1 cellular context compared by ENCODE assay signal in the genomic region with DNA sequence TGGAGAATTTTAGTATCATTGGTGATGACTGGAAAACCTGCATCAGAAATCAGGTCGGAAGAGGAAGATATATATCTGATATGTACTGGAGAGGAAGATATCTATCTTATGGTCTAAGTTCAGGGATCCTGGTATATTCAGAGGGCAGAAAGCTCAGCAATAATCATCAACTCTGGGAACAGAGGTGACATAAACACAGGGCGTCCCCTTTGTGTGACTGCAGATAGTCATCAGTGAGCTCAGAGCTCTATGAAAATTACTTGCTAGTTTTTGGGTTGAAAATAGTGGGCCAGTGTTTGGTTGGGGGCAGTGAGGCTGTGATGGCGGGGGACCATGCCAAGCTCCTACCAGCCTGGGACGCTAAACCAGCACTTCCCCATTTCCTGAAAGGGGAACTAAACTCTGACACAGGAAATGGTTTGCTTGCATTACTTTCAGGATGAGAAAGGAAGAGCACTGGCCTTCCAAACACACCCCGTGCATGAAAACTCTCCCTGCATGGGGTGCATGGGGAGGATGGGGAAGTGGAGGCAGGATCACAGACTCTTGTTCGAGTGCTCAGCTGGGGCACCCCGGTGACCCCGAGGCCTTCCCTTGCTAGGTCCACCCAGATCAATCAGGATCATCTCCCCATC.
TF ChIP-seq lines count a peak whose summit lies in the region.

No MANE protein-coding gene starts in this region.

TF ChIP-seq in H1, 55 proteins besides CTCF, POLR2A, EP300 and RAD21:
- no peak for TF ChIP-seq FOSL1 (IDR thresholded peaks at IDR 0.05; ENCODE audit: insufficient read depth, low read depth, low read length)
- TF ChIP-seq ZNF274 (IDR thresholded peaks at IDR 0.05; ENCODE audit: borderline replicate concordance, extremely low read depth, low read length): no peak
- no peak for TF ChIP-seq ASH2L (IDR thresholded peaks at IDR 0.05; ENCODE audit: low read length)
- TF ChIP-seq BCL11A (IDR thresholded peaks at IDR 0.05; ENCODE audit: low read depth in 2 of 2, low read length in 2 of 2): no peak
- no peak for TF ChIP-seq SUZ12 (IDR thresholded peaks at IDR 0.05; ENCODE audit: low read length)
- no peak for TF ChIP-seq TAF7 (optimal IDR thresholded peaks at IDR 0.05; ENCODE audit: borderline replicate concordance, low read depth, low read length)
- TF ChIP-seq POLR2AphosphoS5 (IDR thresholded peaks at IDR 0.05; ENCODE audit: low read depth, low read length): no peak
- TF ChIP-seq TBP (IDR thresholded peaks at IDR 0.05; ENCODE audit: low read depth, low read length): no peak
- TF ChIP-seq SRF (IDR thresholded peaks at IDR 0.05; ENCODE audit: low read depth, low read length): no peak
- TF ChIP-seq SP4 (IDR thresholded peaks at IDR 0.05; ENCODE audit: low read length): no peak
- no peak for TF ChIP-seq SP1 (IDR thresholded peaks at IDR 0.05; ENCODE audit: low read depth, low read length)
- TF ChIP-seq SAP30 (IDR thresholded peaks at IDR 0.05; ENCODE audit: insufficient read depth, insufficient replicate concordance, low read length): no peak
- TF ChIP-seq TAF1 (IDR thresholded peaks at IDR 0.05; ENCODE audit: low read depth, low read length): no peak
- TF ChIP-seq, protein P1, sequence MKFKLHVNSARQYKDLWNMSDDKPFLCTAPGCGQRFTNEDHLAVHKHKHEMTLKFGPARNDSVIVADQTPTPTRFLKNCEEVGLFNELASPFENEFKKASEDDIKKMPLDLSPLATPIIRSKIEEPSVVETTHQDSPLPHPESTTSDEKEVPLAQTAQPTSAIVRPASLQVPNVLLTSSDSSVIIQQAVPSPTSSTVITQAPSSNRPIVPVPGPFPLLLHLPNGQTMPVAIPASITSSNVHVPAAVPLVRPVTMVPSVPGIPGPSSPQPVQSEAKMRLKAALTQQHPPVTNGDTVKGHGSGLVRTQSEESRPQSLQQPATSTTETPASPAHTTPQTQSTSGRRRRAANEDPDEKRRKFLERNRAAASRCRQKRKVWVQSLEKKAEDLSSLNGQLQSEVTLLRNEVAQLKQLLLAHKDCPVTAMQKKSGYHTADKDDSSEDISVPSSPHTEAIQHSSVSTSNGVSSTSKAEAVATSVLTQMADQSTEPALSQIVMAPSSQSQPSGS (IDR thresholded peaks at IDR 0.05; ENCODE audit: low read length): no peak
